ENCODE assay signal across 1 cellular context in genomic region chr11:118004543-118005223, GRCh38.
A peak's percentile ranks its signal among the peaks of the same experiment; 100 is the strongest.
TF ChIP-seq lines count a peak whose summit lies in the region.

No MANE protein-coding gene starts in this region.

TF ChIP-seq in K562, 482 proteins besides CTCF, POLR2A, EP300 and RAD21 (continued from another document):
- TF ChIP-seq MTA2 (IDR thresholded peaks at IDR 0.05; ENCODE audit: low read depth) (no peak), CXXC5 (CRISPR knock-in tag; IDR thresholded peaks at IDR 0.05) (peak; percentile 37; the same call in 1 of the 2 replicates), ZNF707 (CRISPR knock-in tag; conservative IDR thresholded peaks at IDR 0.05) (no peak), GATAD2A (IDR thresholded peaks at IDR 0.05) (peak; percentile 12; the same call in 1 of the 2 replicates), HNRNPK (IDR thresholded peaks at IDR 0.05; ENCODE audit: low read depth, low read length, poor library complexity, severe bottlenecking) (no peak), CREB3L1 (IDR thresholded peaks at IDR 0.05; ENCODE audit: borderline replicate concordance, low read depth) (no peak)
